Comparison of ENCODE assay signal across 1 cellular context in genomic region chr3:149020839-149021252, GRCh38.
TF ChIP-seq lines count a peak whose summit lies in the region.

No MANE protein-coding gene starts in this region.

TF ChIP-seq in H1, 55 proteins besides CTCF, POLR2A, EP300 and RAD21:
- TF ChIP-seq TEAD4 (IDR thresholded peaks at IDR 0.05; ENCODE audit: low read depth, low read length) (peak; percentile 37; the same call in 1 of the 2 replicates), PHF8 (conservative IDR thresholded peaks at IDR 0.05; ENCODE audit: low read depth, low read length) (no peak), NANOG (IDR thresholded peaks at IDR 0.05; ENCODE audit: insufficient read depth, low read depth, low read length, poor library complexity, severe bottlenecking) (no peak), SP1 (IDR thresholded peaks at IDR 0.05; ENCODE audit: low read depth, low read length) (no peak), GABPA (IDR thresholded peaks at IDR 0.05; ENCODE audit: borderline replicate concordance, insufficient read depth, low read length) (no peak), ZNF274 (IDR thresholded peaks at IDR 0.05; ENCODE audit: borderline replicate concordance, extremely low read depth, low read length) (no peak), CEBPB (IDR thresholded peaks at IDR 0.05; ENCODE audit: low read depth, low read length) (no peak), SP2 (IDR thresholded peaks at IDR 0.05; ENCODE audit: low read length) (no peak)
